ENCODE assay signal across 8 cellular contexts in the genomic region with DNA sequence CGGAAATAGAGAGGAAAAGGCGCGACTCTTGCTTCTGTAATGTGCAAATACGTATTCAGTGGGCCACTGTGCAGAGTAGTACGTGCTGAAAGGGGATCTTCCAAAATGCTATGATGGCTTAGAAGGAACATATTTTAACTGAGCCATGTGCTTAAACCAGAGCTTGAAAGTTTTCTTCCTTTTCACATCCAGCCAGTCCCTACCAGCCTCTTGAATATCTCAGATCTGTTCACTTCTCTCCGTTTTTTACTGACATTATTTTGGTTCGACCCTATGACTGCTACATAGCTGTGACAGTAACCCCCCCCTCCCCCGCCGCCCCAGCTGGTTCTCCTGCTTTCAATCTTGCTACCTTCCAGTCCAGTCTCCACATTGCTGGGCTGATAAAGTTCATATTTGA. TPM values are rescaled to one million over a fixed set of nuclear protein-coding genes. Genes with fewer than 3 reads are reported as not detected.
A peak's percentile ranks its signal among the peaks of the same experiment; 100 is the strongest.
DNase-seq lines count a peak whose midpoint lies in the region; ATAC-seq, FAIRE-seq and TF ChIP-seq lines count a peak whose summit lies in the region.

No MANE protein-coding gene starts in this region.

- H2BK120ac ChIP-seq in mesendoderm (ENCODE audit: low read depth, low read length) = no peak overlapping the region

- peak overlapping the region; percentile 88 for H3K56ac ChIP-seq in mesendoderm (ENCODE audit: low read length)

- H2BK5ac ChIP-seq in mesendoderm (ENCODE audit: low read length) = peak overlapping the region; percentile 18

- intact Hi-C loops in A673 (cut with micrococcal nuclease; ENCODE audit: unreplicated experiment) (loop anchor here (10.0 kb wide), 1 partner anchor 823 kb away; no protein-coding TSS in a partner anchor), HCT116 (cut with micrococcal nuclease) (no loop called here)

- POLR2A ChIA-PET in A673 (lab: Charles Lee; ENCODE audit: low non-redundant PET) (interaction anchor here (0.6 kb wide), 1 partner anchor 262 kb away, joined by 4 read pairs; no protein-coding TSS in a partner anchor), HCT116 (lab: Charles Lee) (interaction anchor here (0.8 to 2.1 kb wide), 5 partner anchors 33 to 802 kb away, joined by 3 to 15 read pairs (median 3); a partner anchor contains a TSS)

- peaks cover 7% of the 10 kb centered on the region for H3K4me1 Mint-ChIP-seq in astrocyte (ENCODE audit: low read depth, unreplicated experiment)

- no peak overlapping the region for H3K23ac ChIP-seq in mesendoderm (ENCODE audit: low read length)

- BruUV-seq in A673 (replicated peaks; lab: Mats Ljungman, UMichigan) (TSS peak; percentile 61), HCT116 (replicated peaks; lab: Mats Ljungman, UMichigan) (TSS peak; percentile 67)

- no peaks in the 10 kb centered on the region for H3K27me3 Mint-ChIP-seq in astrocyte (ENCODE audit: low read depth, unreplicated experiment)

- no peak for FAIRE-seq in astrocyte (lab: Jason Lieb, UNC)

- peaks cover 13% of the 10 kb centered on the region; the same call in 1 of the 2 replicates for H4K20me1 ChIP-seq in HCT116 (ENCODE audit: insufficient read depth)
- peaks cover 3% of the 10 kb centered on the region for H4K20me1 ChIP-seq in astrocyte (ENCODE audit: insufficient read depth, low read length)

- no peaks in the 10 kb centered on the region for H3K36me3 ChIP-seq in A673 (ENCODE audit: insufficient read depth, low read length, poor library complexity, severe bottlenecking)
- no peaks in the 10 kb centered on the region for H3K36me3 ChIP-seq in HCT116 (ENCODE audit: control insufficient read depth in 1 of 2, insufficient read depth in 2 of 2, low read length in 2 of 2)
- H3K36me3 ChIP-seq in astrocyte (ENCODE audit: insufficient read depth, low read length) = no peaks in the 10 kb centered on the region
- no peaks in the 10 kb centered on the region for H3K36me3 ChIP-seq in mesendoderm (ENCODE audit: control insufficient read depth, insufficient read depth, low read length)

- H3K18ac ChIP-seq in mesendoderm (ENCODE audit: low read length) = no peak overlapping the region

- H3K27ac ChIP-seq in A673 (ENCODE audit: low read depth, low read length, poor library complexity, severe bottlenecking) (peak overlapping the region; percentile 64), HCT116 (ENCODE audit: low read depth, low read length) (peak overlapping the region; percentile 34; the same call in 1 of the 2 replicates), astrocyte (ENCODE audit: low read depth, low read length) (no peak overlapping the region), mesendoderm (ENCODE audit: low read depth, low read length) (no peak overlapping the region)

- H2AK5ac ChIP-seq in mesendoderm (ENCODE audit: low read length) = no peak overlapping the region

- WGBS in mesendoderm (ENCODE audit: extremely low coverage, insufficient coverage, low lambda C conversion rate) = no CpG with 5 or more reads among the region's 9 CpGs

- no peaks in the 10 kb centered on the region for H3K27me3 ChIP-seq in A673 (replicated peaks; ENCODE audit: insufficient read depth, low read depth, low read length, poor library complexity)
- no peaks in the 10 kb centered on the region for H3K27me3 ChIP-seq in HCT116 (ENCODE audit: insufficient read depth, low read length)
- no peaks in the 10 kb centered on the region for H3K27me3 ChIP-seq in astrocyte (ENCODE audit: insufficient read depth, low read length)
- no peaks in the 10 kb centered on the region for H3K27me3 ChIP-seq in mesendoderm (ENCODE audit: insufficient read depth, low read length, poor library complexity)

- TF ChIP-seq CTCF in A673 (conservative IDR thresholded peaks at IDR 0.05; ENCODE audit: low read depth, low read length) = no peak
- TF ChIP-seq CTCF in HCT116 (IDR thresholded peaks at IDR 0.05 in 2 of 3, conservative IDR thresholded peaks at IDR 0.05 in 1 of 3; ENCODE audit: borderline replicate concordance in 1 of 3, insufficient read depth in 1 of 3, low read depth in 2 of 3, low read length in 2 of 3) = no peak
- TF ChIP-seq CTCF in astrocyte (IDR thresholded peaks at IDR 0.05; ENCODE audit: insufficient read depth, low read depth, low read length) = no peak

- no peaks in the 10 kb centered on the region for H3K9me3 Mint-ChIP-seq in astrocyte (ENCODE audit: unreplicated experiment)

- H2BK15ac ChIP-seq in mesendoderm (replicated peaks; ENCODE audit: low read depth) = no peak overlapping the region

- DNase-seq in A673 (ENCODE audit: low spot score) (no peak), HCT116 (ENCODE audit: low read depth, low spot score) (no peak), astrocyte (ENCODE audit: low read depth) (no peak), mesendoderm (no peak), SKM-1 (lab: John Stamatoyannopoulos, UW; ENCODE audit: unreplicated experiment) (no peak), SHP77 (lab: John Stamatoyannopoulos, UW) (no peak)
- no peak for DNase-seq in activated CD4-positive, CD25-positive, alpha-beta regulatory T cell (lab: John Stamatoyannopoulos, UW)

- H3K4me3 Mint-ChIP-seq in astrocyte (ENCODE audit: unreplicated experiment) = peak overlapping the region; percentile 100

- H3K9me2 ChIP-seq in HCT116 (ENCODE audit: insufficient read depth) = no peaks in the 10 kb centered on the region

- no peak overlapping the region for H4K5ac ChIP-seq in mesendoderm (ENCODE audit: low read length)

- H2AFZ ChIP-seq in HCT116 (ENCODE audit: low read depth, low read length, poor library complexity, severe bottlenecking) (peak overlapping the region; percentile 65), astrocyte (ENCODE audit: low read depth, low read length) (peak overlapping the region; percentile 91)

- ATAC-seq in HCT116 = no peak
- ATAC-seq in GM18867 (IDR thresholded peaks at IDR 0.05; ENCODE audit: unreplicated experiment) = no peak

- H3K9me3 ChIP-seq in A673 (ENCODE audit: low read depth, low read length, poor library complexity, severe bottlenecking) (no peaks in the 10 kb centered on the region), HCT116 (ENCODE audit: control insufficient read depth in 1 of 2, insufficient read depth in 1 of 2, low read depth in 1 of 2, low read length in 2 of 2) (no peaks in the 10 kb centered on the region), astrocyte (ENCODE audit: insufficient read depth, low read depth, low read length) (no peaks in the 10 kb centered on the region)

- H3K79me2 ChIP-seq in HCT116 (ENCODE audit: insufficient read depth, low read length) (peaks cover 67% of the 10 kb centered on the region), astrocyte (ENCODE audit: insufficient read depth, low read length) (peaks cover 31% of the 10 kb centered on the region), mesendoderm (ENCODE audit: control insufficient read depth, insufficient read depth, low read length) (peaks cover 24% of the 10 kb centered on the region)

- no peak for TF ChIP-seq RAD21 in HCT116 (IDR thresholded peaks at IDR 0.05; ENCODE audit: low read depth)

- no peaks in the 10 kb centered on the region for H3K36me3 Mint-ChIP-seq in astrocyte (ENCODE audit: low read depth, unreplicated experiment)

- H4K8ac ChIP-seq in mesendoderm (ENCODE audit: low read depth, low read length) = no peak overlapping the region

- H3K27ac Mint-ChIP-seq in astrocyte (ENCODE audit: unreplicated experiment) = no peak overlapping the region

- H3K4me3 ChIP-seq in A673 (ENCODE audit: low read depth, low read length, poor library complexity, severe bottlenecking) (peak overlapping the region; percentile 65), HCT116 (replicated peaks in 1 of 2; ENCODE audit: low read depth in 1 of 2, low read length in 2 of 2) (peak overlapping the region; percentile 55 to 96), astrocyte (ENCODE audit: insufficient read depth, low read depth, low read length) (peak overlapping the region; percentile 82), mesendoderm (ENCODE audit: low read length) (peak overlapping the region; percentile 94)

- no peak for TF ChIP-seq POLR2A in HCT116 (IDR thresholded peaks at IDR 0.05; ENCODE audit: borderline replicate concordance, extremely low read depth, insufficient read depth, insufficient read length)

- RAD21 ChIA-PET in HCT116 (lab: Charles Lee; ENCODE audit: low non-redundant PET in 1 of 2, low total read pairs in 2 of 2, uncharacterized antibody in 2 of 2, unreplicated experiment in 2 of 2) = no interaction called here

- H3K4me2 ChIP-seq in HCT116 (ENCODE audit: low read length) = peak overlapping the region; percentile 96
- H3K4me2 ChIP-seq in astrocyte (ENCODE audit: low read length) = peak overlapping the region; percentile 90
- peak overlapping the region; percentile 88 for H3K4me2 ChIP-seq in mesendoderm (ENCODE audit: low read length)

- peaks cover 12% of the 10 kb centered on the region for H3K79me1 ChIP-seq in mesendoderm (ENCODE audit: low read length)

- CTCF ChIA-PET in A673 (lab: Charles Lee) = interaction anchor here (1.1 to 1.2 kb wide), 3 partner anchors 25 to 206 kb away, joined by 3 to 9 read pairs (median 3); no protein-coding TSS in a partner anchor
- CTCF ChIA-PET in HCT116 (lab: Charles Lee) = interaction anchor here (1.0 to 2.7 kb wide), 6 partner anchors 25 to 391 kb away, joined by 3 to 14 read pairs (median 4); a partner anchor contains a TSS

- no peak overlapping the region for H3K4ac ChIP-seq in mesendoderm (ENCODE audit: low read depth, low read length)

- H3K4me1 ChIP-seq in A673 (ENCODE audit: insufficient read depth, low read length, poor library complexity, severe bottlenecking) (peaks cover 31% of the 10 kb centered on the region), HCT116 (ENCODE audit: control insufficient read depth in 1 of 2, insufficient read depth in 2 of 2, low read length in 2 of 2) (peaks cover 10 to 24% of the 10 kb centered on the region in 2 experiments; a peak in 3 of 4 replicates), astrocyte (ENCODE audit: insufficient read depth, low read length) (peaks cover 14% of the 10 kb centered on the region), mesendoderm (ENCODE audit: control insufficient read depth, low read depth, low read length) (peaks cover 6% of the 10 kb centered on the region)

- H3K9ac ChIP-seq in HCT116 (ENCODE audit: low read length) (peak overlapping the region; percentile 84), astrocyte (ENCODE audit: low read length) (peak overlapping the region; percentile 84), mesendoderm (ENCODE audit: low read length) (peak overlapping the region; percentile 92)

TF ChIP-seq in HCT116, 20 proteins besides CTCF, POLR2A, EP300 and RAD21 (continues in another document):
- no peak for TF ChIP-seq CEBPB (IDR thresholded peaks at IDR 0.05; ENCODE audit: low read depth)
- TF ChIP-seq TCF7L2 (IDR thresholded peaks at IDR 0.05; ENCODE audit: borderline replicate concordance, extremely low read depth, insufficient read depth, insufficient read length) = no peak
- no peak for TF ChIP-seq SP1 (IDR thresholded peaks at IDR 0.05; ENCODE audit: low read depth)

RNA-seq across cellular contexts. Expression of a gene that starts 0.6 kb away (rescaled TPM):
- total RNA-seq in A673 (2021) (32.1 and 41.5 TPM in 2 replicates), HCT116 (2021; ENCODE audit: unreplicated experiment) (17.1 TPM), astrocyte (2.6 and 4.0 TPM in 2 replicates)
- polyA plus RNA-seq in HCT116 (2012) = 9.9 TPM in 2 replicates
- polyA plus RNA-seq in mesendoderm (2013, experiment 1 of 2) = 23.4 TPM
- 22.1 TPM for polyA plus RNA-seq in mesendoderm (2013, experiment 2 of 2)

RNA-seq across cellular contexts. Expression of a gene that starts 1.9 kb away (rescaled TPM):
- total RNA-seq in A673 (2021) = 25.1 and 28.8 TPM in 2 replicates
- total RNA-seq in HCT116 (2021; ENCODE audit: unreplicated experiment) = 50.0 TPM
- polyA plus RNA-seq in HCT116 (2012) = 33.0 and 34.7 TPM in 2 replicates
- total RNA-seq in astrocyte = 62.0 and 70.8 TPM in 2 replicates
- polyA plus RNA-seq in mesendoderm (2013, experiment 1 of 2) = 33.2 TPM
- polyA plus RNA-seq in mesendoderm (2013, experiment 2 of 2) = 33.0 TPM

Comparison
In these comparisons a context has a peak if more than half of its experiments do, and no peak if none do; other contexts are left out.
1. H3K27ac ChIP-seq: peak in A673 (single experiment) and HCT116 (single experiment); none in astrocyte (single experiment) and mesendoderm (single experiment).
2. Peak in every context shown above with its lines, with median percentiles within 50 percentile points of each other: H3K4me3 ChIP-seq, H3K4me2 ChIP-seq and H3K9ac ChIP-seq.